ENCODE assay signal across 22 cellular contexts in the genomic region with DNA sequence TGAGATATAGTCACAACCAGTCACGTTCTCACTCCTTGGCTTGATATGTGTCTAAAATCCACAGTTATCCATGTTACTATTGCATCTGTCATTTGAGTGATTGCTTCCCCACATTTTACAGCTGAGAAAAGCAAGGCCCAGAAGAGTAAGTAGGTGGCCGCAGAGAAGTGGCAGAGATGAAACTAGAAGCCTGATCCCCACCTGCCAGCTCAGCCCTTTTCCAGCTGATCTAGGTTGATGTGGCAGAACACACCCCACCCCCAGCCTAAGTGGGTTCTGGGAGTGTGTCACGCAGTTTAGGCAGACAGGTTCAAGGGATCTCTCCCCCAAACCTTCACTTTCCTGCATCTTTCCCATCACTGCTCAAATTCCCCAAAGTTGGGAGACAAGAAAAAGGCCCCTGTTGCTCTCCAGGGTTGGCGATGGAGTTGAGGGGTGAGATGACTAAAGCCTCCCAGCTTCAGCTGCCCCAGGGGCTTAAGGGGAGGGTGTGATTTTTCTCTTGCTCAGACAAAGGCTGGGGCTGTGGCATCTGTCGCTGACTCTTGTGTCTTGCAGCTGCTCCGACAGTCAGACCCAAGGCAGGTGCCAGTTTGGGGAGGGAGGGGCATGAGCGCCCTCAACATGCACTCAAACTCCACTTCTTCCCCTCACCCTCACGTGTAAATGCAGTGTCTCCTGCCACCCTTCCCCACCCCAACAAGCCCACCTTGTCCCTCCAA. TPM values are rescaled to one million over a fixed set of nuclear protein-coding genes. Genes with fewer than 3 reads are reported as not detected.
DNase-seq lines count a peak whose midpoint lies in the region; ATAC-seq and TF ChIP-seq lines count a peak whose summit lies in the region.
"Had no signal": no experiment of that assay in that cellular context is flagged by ENCODE, and none has a peak within 500 bp of the region (broad histone marks: within the 10 kb centered on the region; RNA-seq: fewer than 3 reads in every experiment).

No MANE protein-coding gene starts in this region.

- no peak overlapping the region for H3K4me3 ChIP-seq in endodermal cell (ENCODE audit: low read length)
- H3K4me3 ChIP-seq: K562, lower lobe of right lung, skin epidermis had no signal

- no peak for ATAC-seq in GM18870 (IDR thresholded peaks at IDR 0.05; ENCODE audit: unreplicated experiment)
- ATAC-seq: activated CD8-positive, alpha-beta T cell treated with anti-CD3 and anti-CD28 coated beads for 36 hours; K562; lower lobe of right lung had no signal

- no peaks in the 10 kb centered on the region for H3K36me3 ChIP-seq in endodermal cell (ENCODE audit: control insufficient read depth, insufficient read depth, low read length)
- H3K36me3 ChIP-seq: lower lobe of right lung had no signal

- DNase-seq in DMS79 treated with DMSO at 0.1 percent for 48 hours (lab: John Stamatoyannopoulos, UW) (peak; percentile 87), NCI-H1436 (lab: John Stamatoyannopoulos, UW) (peak; percentile 92), NCI-H510A (lab: John Stamatoyannopoulos, UW) (peak; percentile 75), endodermal cell (no peak), H4 (ENCODE audit: low spot score) (no peak), iPS-NIHi7 (ENCODE audit: extremely low spot score) (no peak)
- DNase-seq in activated CD4-positive, alpha-beta T cell treated with anti-CD3 and anti-CD28 coated beads for 1 hour = no peak
- DNase-seq: activated CD8-positive, alpha-beta T cell treated with anti-CD3 and anti-CD28 coated beads for 36 hours; activated naive CD4-positive, alpha-beta T cell treated with anti-CD3 and anti-CD28 coated beads, Interleukin-2, amount 10 ng/mL, durations not matched to agents 7 days and 5 days; activated T-cell treated with anti-CD3 and anti-CD28 coated beads, Interleukin-2, amount 50 U/mL, for 24 hours; CD4-positive, alpha-beta memory T cell; EL; HCEC 1CT; islet precursor cell; lower lobe of right lung; NCI-H1930; Right ventricle myocardium superior; stimulated activated CD4-positive, alpha-beta T cell treated with anti-CD3 and anti-CD28 coated beads, Interleukin-4, amount 100 ng/mL, for 4 hours had no signal

- H3K27me3 Mint-ChIP-seq in endodermal cell (ENCODE audit: insufficient read depth) = peaks cover 5% of the 10 kb centered on the region

- no peaks in the 10 kb centered on the region for H3K36me3 Mint-ChIP-seq in endodermal cell (ENCODE audit: low read depth)
- H3K36me3 Mint-ChIP-seq: activated naive CD4-positive, alpha-beta T cell treated with anti-CD3 and anti-CD28 coated beads, Interleukin-2, amount 10 ng/mL, durations not matched to agents 7 days and 5 days; CD4-positive, alpha-beta memory T cell had no signal

- H3K9me3 Mint-ChIP-seq in endodermal cell = no peaks in the 10 kb centered on the region
- H3K9me3 Mint-ChIP-seq: activated CD8-positive, alpha-beta T cell treated with anti-CD3 and anti-CD28 coated beads for 36 hours; activated naive CD4-positive, alpha-beta T cell treated with anti-CD3 and anti-CD28 coated beads, Interleukin-2, amount 10 ng/mL, durations not matched to agents 7 days and 5 days; activated T-cell treated with anti-CD3 and anti-CD28 coated beads, Interleukin-2, amount 50 U/mL, for 24 hours had no signal

- H3K4me1 Mint-ChIP-seq in endodermal cell = peaks cover 42% of the 10 kb centered on the region
- H3K4me1 Mint-ChIP-seq: activated naive CD4-positive, alpha-beta T cell treated with anti-CD3 and anti-CD28 coated beads, Interleukin-2, amount 10 ng/mL, durations not matched to agents 7 days and 5 days; CD4-positive, alpha-beta memory T cell had no signal

- WGBS in endodermal cell (ENCODE audit: insufficient coverage in 1 of 2, insufficient read length in 1 of 2), 2 experiments = 87 to 97% methylated on average over 3 to 8 of the region's 8 CpGs

- H3K4me1 ChIP-seq in endodermal cell (ENCODE audit: control insufficient read depth, insufficient read depth, low read length) = peaks cover 15% of the 10 kb centered on the region
- H3K4me1 ChIP-seq: lower lobe of right lung had no signal

- TF ChIP-seq CTCF in endodermal cell (conservative IDR thresholded peaks at IDR 0.05) = no peak

- H3K9me3 ChIP-seq in endodermal cell (ENCODE audit: control insufficient read depth, low read length) = peaks cover under 1% of the 10 kb centered on the region
- H3K9me3 ChIP-seq: lower lobe of right lung had no signal

- no peak overlapping the region for H3K27ac Mint-ChIP-seq in endodermal cell
- H3K27ac Mint-ChIP-seq: activated CD8-positive, alpha-beta T cell treated with anti-CD3 and anti-CD28 coated beads for 36 hours; activated naive CD4-positive, alpha-beta T cell treated with anti-CD3 and anti-CD28 coated beads, Interleukin-2, amount 10 ng/mL, durations not matched to agents 7 days and 5 days; activated T-cell treated with anti-CD3 and anti-CD28 coated beads, Interleukin-2, amount 50 U/mL, for 24 hours; CD4-positive, alpha-beta memory T cell had no signal

- no peak overlapping the region for H3K9ac ChIP-seq in endodermal cell (ENCODE audit: extremely low read depth, low read length, poor library complexity, severe bottlenecking)

- no peaks in the 10 kb centered on the region for H3K27me3 ChIP-seq in endodermal cell (ENCODE audit: control insufficient read depth, insufficient read depth, low read length, poor library complexity, severe bottlenecking)

- peak overlapping the region; percentile 60 for H3K27ac ChIP-seq in endodermal cell (ENCODE audit: low read depth, low read length)
- H3K27ac ChIP-seq: lower lobe of right lung, skin epidermis had no signal

- no peak overlapping the region for H3K4me3 Mint-ChIP-seq in endodermal cell
- H3K4me3 Mint-ChIP-seq: activated CD8-positive, alpha-beta T cell treated with anti-CD3 and anti-CD28 coated beads for 36 hours; activated naive CD4-positive, alpha-beta T cell treated with anti-CD3 and anti-CD28 coated beads, Interleukin-2, amount 10 ng/mL, durations not matched to agents 7 days and 5 days; activated T-cell treated with anti-CD3 and anti-CD28 coated beads, Interleukin-2, amount 50 U/mL, for 24 hours; CD4-positive, alpha-beta memory T cell had no signal

RNA-seq across cellular contexts. Expression of a gene that starts 48.9 kb away (rescaled TPM):
- 100 to 1,000 TPM in 1 of 2 donors, 10 to 100 TPM in 1; 85.9 to 259 TPM for total RNA-seq in endodermal cell
- 9.7 TPM for polyA plus RNA-seq in endodermal cell (2013, experiment 1 of 2)
- 17.6 TPM for polyA plus RNA-seq in endodermal cell (2013, experiment 2 of 2)
- total RNA-seq in H4 (2014; rRNA removed; shearing (Covaris generic)) = 0.39 and 0.97 TPM in 2 replicates
- total RNA-seq: activated CD8-positive, alpha-beta T cell treated with anti-CD3 and anti-CD28 coated beads for 36 hours; CD4-positive, alpha-beta memory T cell; chondrocyte; lower lobe of right lung; Right ventricle myocardium superior had no signal
- polyA plus RNA-seq: CD4-positive, alpha-beta memory T cell had no signal

Comparison
In these comparisons a context has a peak if more than half of its experiments do, and no peak if none do; other contexts are left out.
1. DNase-seq: peak in DMS79 treated with DMSO at 0.1 percent for 48 hours (single experiment), NCI-H1436 (single experiment) and NCI-H510A (single experiment); none in endodermal cell (single experiment), activated CD4-positive, alpha-beta T cell treated with anti-CD3 and anti-CD28 coated beads for 1 hour (single experiment), H4 (single experiment) and iPS-NIHi7 (single experiment).
2. RNA of a gene that starts 48.9 kb away (total RNA-seq): 85.9 to 259 TPM in endodermal cell; 0.39 to 0.97 TPM in H4; every median in the first group is over 10 times any median in the second.